Comparison of ENCODE assay signal across 13 cellular contexts in genomic region chr3:99885085-99885484, GRCh38.
A peak's percentile ranks its signal among the peaks of the same experiment; 100 is the strongest.
DNase-seq lines count a peak whose midpoint lies in the region; ATAC-seq, FAIRE-seq and TF ChIP-seq lines count a peak whose summit lies in the region.
"Had no signal": no experiment of that assay in that cellular context is flagged by ENCODE, and none has a peak within 500 bp of the region (broad histone marks: within the 10 kb centered on the region; RNA-seq: fewer than 3 reads in every experiment).

No MANE protein-coding gene starts in this region.

- TF ChIP-seq CTCF in A549 (IDR thresholded peaks at IDR 0.05) (no peak), endothelial cell of umbilical vein (IDR thresholded peaks at IDR 0.05; ENCODE audit: extremely low read depth in 1 of 2, insufficient read depth in 1 of 2, low read depth in 1 of 2, low read length in 2 of 2) (no peak), HFFc6 (IDR thresholded peaks at IDR 0.05) (no peak), osteocyte (IDR thresholded peaks at IDR 0.05) (no peak)

- DNase-seq in activated CD4-positive, alpha-beta T cell treated with anti-CD3 and anti-CD28 coated beads, Interleukin-2, amount 10 ng/mL, durations not matched to agents 24 days and 14 days, result no peak
- DNase-seq in activated CD4-positive, alpha-beta T cell treated with anti-CD3 and anti-CD28 coated beads for 36 hours, result no peak
- DNase-seq in A549 (ENCODE audit: low read depth in 1 of 2, low spot score in 1 of 2) (no peak), endothelial cell of umbilical vein (ENCODE audit: low read depth, low spot score) (no peak), mesendoderm (no peak), SHP77 (lab: John Stamatoyannopoulos, UW) (no peak), HFFc6 (no peak), osteocyte (ENCODE audit: extremely low spot score, unreplicated experiment) (no peak)
- DNase-seq: AML-193; CD8-positive, alpha-beta memory T cell had no signal

- H3K56ac ChIP-seq in mesendoderm (ENCODE audit: low read length), result no peak overlapping the region

- H2AK5ac ChIP-seq in mesendoderm (ENCODE audit: low read length), result no peak overlapping the region

- H3K9me3 ChIP-seq in A549, result no peaks in the 10 kb centered on the region
- no peaks in the 10 kb centered on the region for H3K9me3 ChIP-seq in endothelial cell of umbilical vein (replicated peaks; ENCODE audit: control insufficient read depth, insufficient read depth, low read length)
- H3K9me3 ChIP-seq: BLaER1 had no signal

- no peak for TF ChIP-seq RAD21 in A549 (conservative IDR thresholded peaks at IDR 0.05 in 1 of 2, IDR thresholded peaks at IDR 0.05 in 1 of 2)

- H3K4ac ChIP-seq in mesendoderm (ENCODE audit: low read depth, low read length), result no peak overlapping the region

- H3K27ac ChIP-seq in A549 (no peak overlapping the region), endothelial cell of umbilical vein (ENCODE audit: insufficient read depth, low read depth, low read length) (peak overlapping the region; percentile 49), mesendoderm (ENCODE audit: low read depth, low read length) (no peak overlapping the region)
- H3K27ac ChIP-seq: 22Rv1, BLaER1 had no signal

- H3K18ac ChIP-seq in mesendoderm (ENCODE audit: low read length), result no peak overlapping the region

- peak overlapping the region; percentile 36 for H2BK15ac ChIP-seq in mesendoderm (replicated peaks; ENCODE audit: low read depth)

- no peak overlapping the region for H3K23ac ChIP-seq in mesendoderm (ENCODE audit: low read length)

- POLR2A ChIA-PET in activated CD4-positive, alpha-beta T cell treated with anti-CD3 and anti-CD28 coated beads for 36 hours (lab: Charles Lee), result no interaction called here
- POLR2A ChIA-PET in A549 (lab: Yijun Ruan, JAX), result no interaction called here
- POLR2A ChIA-PET in endothelial cell of umbilical vein (lab: Charles Lee), result no interaction called here

- peaks cover 19% of the 10 kb centered on the region for H3K4me1 Mint-ChIP-seq in activated CD4-positive, alpha-beta T cell treated with anti-CD3 and anti-CD28 coated beads, Interleukin-2, amount 10 ng/mL, durations not matched to agents 24 days and 14 days
- H3K4me1 Mint-ChIP-seq in activated CD4-positive, alpha-beta T cell treated with anti-CD3 and anti-CD28 coated beads for 36 hours, result peaks cover 19% of the 10 kb centered on the region
- H3K4me1 Mint-ChIP-seq in HFFc6 (ENCODE audit: low read depth) (peaks cover 9% of the 10 kb centered on the region), osteocyte (ENCODE audit: unreplicated experiment) (peaks cover 4% of the 10 kb centered on the region)

- no peak overlapping the region for H2BK5ac ChIP-seq in mesendoderm (ENCODE audit: low read length)

- CTCF ChIA-PET in activated CD4-positive, alpha-beta T cell treated with anti-CD3 and anti-CD28 coated beads for 36 hours (lab: Charles Lee), result no interaction called here
- CTCF ChIA-PET in A549 (lab: Yijun Ruan, JAX), result interaction anchor here (1.1 kb wide), 1 partner anchor 42 kb away, joined by 3 read pairs; no protein-coding TSS in a partner anchor
- CTCF ChIA-PET in endothelial cell of umbilical vein (lab: Charles Lee), result interaction anchor here (0.8 to 2.5 kb wide), 7 partner anchors 9 to 369 kb away, joined by 3 to 10 read pairs (median 4); no protein-coding TSS in a partner anchor

- H3K27ac Mint-ChIP-seq in activated CD4-positive, alpha-beta T cell treated with anti-CD3 and anti-CD28 coated beads, Interleukin-2, amount 10 ng/mL, durations not matched to agents 24 days and 14 days, result no peak overlapping the region
- H3K27ac Mint-ChIP-seq in activated CD4-positive, alpha-beta T cell treated with anti-CD3 and anti-CD28 coated beads for 36 hours, result no peak overlapping the region
- no peak overlapping the region for H3K27ac Mint-ChIP-seq in HFFc6
- no peak overlapping the region for H3K27ac Mint-ChIP-seq in osteocyte (ENCODE audit: unreplicated experiment)

- BruUV-seq in endothelial cell of umbilical vein (replicated peaks; lab: Mats Ljungman, UMichigan), result no TSS peak

- H2AFZ ChIP-seq in endothelial cell of umbilical vein (ENCODE audit: low read depth, low read length), result no peak overlapping the region

- peaks cover 1% of the 10 kb centered on the region for H3K79me1 ChIP-seq in mesendoderm (ENCODE audit: low read length)

- no peak for TF ChIP-seq POLR2A in A549 (IDR thresholded peaks at IDR 0.05; ENCODE audit: low read length)
- TF ChIP-seq POLR2A in endothelial cell of umbilical vein (IDR thresholded peaks at IDR 0.05; ENCODE audit: low read depth, low read length), result no peak

- H3K9ac ChIP-seq in endothelial cell of umbilical vein (replicated peaks; ENCODE audit: extremely low read depth, insufficient read depth, low read length) (no peak overlapping the region), mesendoderm (ENCODE audit: low read length) (no peak overlapping the region)
- H3K9ac ChIP-seq: BLaER1 had no signal

- 90% methylated on average over 1 of the region's 1 CpG for WGBS in A549 (ENCODE audit: missing lambda C conversion rate)
- no CpG with 5 or more reads among the region's 1 CpG for WGBS in mesendoderm (ENCODE audit: extremely low coverage, insufficient coverage, low lambda C conversion rate)

- H3K36me3 ChIP-seq in endothelial cell of umbilical vein (ENCODE audit: control insufficient read depth in 2 of 2, extremely low read depth in 1 of 2, insufficient read depth in 2 of 2, low read length in 2 of 2) (no peaks in the 10 kb centered on the region), mesendoderm (ENCODE audit: control insufficient read depth, insufficient read depth, low read length) (no peaks in the 10 kb centered on the region)
- H3K36me3 ChIP-seq: BLaER1 had no signal

- H3K4me1 ChIP-seq in A549 (no peaks in the 10 kb centered on the region), endothelial cell of umbilical vein (ENCODE audit: control insufficient read depth, extremely low read depth, insufficient read depth, low read length) (peaks cover 33% of the 10 kb centered on the region), mesendoderm (ENCODE audit: control insufficient read depth, low read depth, low read length) (peaks cover 11% of the 10 kb centered on the region)
- H3K4me1 ChIP-seq: BLaER1 had no signal

- no peak overlapping the region for H4K8ac ChIP-seq in mesendoderm (ENCODE audit: low read depth, low read length)

- peaks cover 7% of the 10 kb centered on the region for H3K36me3 Mint-ChIP-seq in activated CD4-positive, alpha-beta T cell treated with anti-CD3 and anti-CD28 coated beads, Interleukin-2, amount 10 ng/mL, durations not matched to agents 24 days and 14 days (ENCODE audit: low read depth)
- peaks cover 2% of the 10 kb centered on the region for H3K36me3 Mint-ChIP-seq in activated CD4-positive, alpha-beta T cell treated with anti-CD3 and anti-CD28 coated beads for 36 hours (ENCODE audit: low read depth)
- H3K36me3 Mint-ChIP-seq in HFFc6 (ENCODE audit: low read depth) (peaks cover 5% of the 10 kb centered on the region; the same call in 1 of the 2 replicates), osteocyte (ENCODE audit: unreplicated experiment) (peaks cover 6% of the 10 kb centered on the region)

- H3K79me2 ChIP-seq in endothelial cell of umbilical vein (ENCODE audit: control insufficient read depth, insufficient read depth, low read length) (no peaks in the 10 kb centered on the region), mesendoderm (ENCODE audit: control insufficient read depth, insufficient read depth, low read length) (no peaks in the 10 kb centered on the region)

- dilution Hi-C loops in endothelial cell of umbilical vein (cut with MboI; ENCODE audit: extremely low pct_ligation_motif_present, low sequenced_read_pairs), result no loop called here

- intact Hi-C loops in activated CD4-positive, alpha-beta T cell treated with anti-CD3 and anti-CD28 coated beads, Interleukin-2, amount 10 ng/mL, durations not matched to agents 24 days and 14 days (cut with micrococcal nuclease), result no loop called here
- intact Hi-C loops in activated CD4-positive, alpha-beta T cell treated with anti-CD3 and anti-CD28 coated beads for 36 hours (cut with DNase I, micrococcal nuclease), result no loop called here
- intact Hi-C loops in endothelial cell of umbilical vein (cut with micrococcal nuclease), result no loop called here

- H4K20me1 ChIP-seq in endothelial cell of umbilical vein (replicated peaks; ENCODE audit: control insufficient read depth, extremely low read depth, insufficient read depth, low read length), result no peaks in the 10 kb centered on the region

- H3K9me1 ChIP-seq in endothelial cell of umbilical vein (replicated peaks; ENCODE audit: control insufficient read depth, extremely low read depth, insufficient read depth, low read length), result no peaks in the 10 kb centered on the region

- peak overlapping the region; percentile 42 for H3K4me3 Mint-ChIP-seq in activated CD4-positive, alpha-beta T cell treated with anti-CD3 and anti-CD28 coated beads, Interleukin-2, amount 10 ng/mL, durations not matched to agents 24 days and 14 days
- H3K4me3 Mint-ChIP-seq in activated CD4-positive, alpha-beta T cell treated with anti-CD3 and anti-CD28 coated beads for 36 hours, result no peak overlapping the region
- no peak overlapping the region for H3K4me3 Mint-ChIP-seq in HFFc6
- H3K4me3 Mint-ChIP-seq in osteocyte (ENCODE audit: unreplicated experiment), result no peak overlapping the region

- no peak overlapping the region for H4K5ac ChIP-seq in mesendoderm (ENCODE audit: low read length)

- no peaks in the 10 kb centered on the region for H3K9me3 Mint-ChIP-seq in activated CD4-positive, alpha-beta T cell treated with anti-CD3 and anti-CD28 coated beads, Interleukin-2, amount 10 ng/mL, durations not matched to agents 24 days and 14 days
- H3K9me3 Mint-ChIP-seq in activated CD4-positive, alpha-beta T cell treated with anti-CD3 and anti-CD28 coated beads for 36 hours (ENCODE audit: low read depth), result no peaks in the 10 kb centered on the region
- H3K9me3 Mint-ChIP-seq in HFFc6 (no peaks in the 10 kb centered on the region), osteocyte (ENCODE audit: unreplicated experiment) (peaks cover 2% of the 10 kb centered on the region)
- H3K9me3 Mint-ChIP-seq: CD8-positive, alpha-beta memory T cell had no signal

- H3K27me3 Mint-ChIP-seq in activated CD4-positive, alpha-beta T cell treated with anti-CD3 and anti-CD28 coated beads, Interleukin-2, amount 10 ng/mL, durations not matched to agents 24 days and 14 days, result no peaks in the 10 kb centered on the region
- H3K27me3 Mint-ChIP-seq in activated CD4-positive, alpha-beta T cell treated with anti-CD3 and anti-CD28 coated beads for 36 hours, result no peaks in the 10 kb centered on the region
- no peaks in the 10 kb centered on the region; the same call in 1 of the 2 replicates for H3K27me3 Mint-ChIP-seq in HFFc6 (ENCODE audit: insufficient read depth)
- H3K27me3 Mint-ChIP-seq in osteocyte (ENCODE audit: unreplicated experiment), result no peaks in the 10 kb centered on the region
- H3K27me3 Mint-ChIP-seq: CD8-positive, alpha-beta memory T cell had no signal

- H3K27me3 ChIP-seq in endothelial cell of umbilical vein (ENCODE audit: control insufficient read depth in 2 of 2, insufficient read depth in 2 of 2, low read length in 2 of 2), result no peaks in the 10 kb centered on the region
- no peaks in the 10 kb centered on the region for H3K27me3 ChIP-seq in mesendoderm (ENCODE audit: insufficient read depth, low read length, poor library complexity)
- H3K27me3 ChIP-seq: BLaER1 had no signal

- no peak for ATAC-seq in activated CD4-positive, alpha-beta T cell treated with anti-CD3 and anti-CD28 coated beads for 36 hours
- no peak for ATAC-seq in A549
- ATAC-seq: HCT116 had no signal

- no peak overlapping the region for H3K4me3 ChIP-seq in A549
- H3K4me3 ChIP-seq in endothelial cell of umbilical vein (replicated peaks in 1 of 3; ENCODE audit: insufficient read depth in 1 of 3, low read depth in 1 of 3, low read length in 3 of 3), result no peak overlapping the region
- no peak overlapping the region for H3K4me3 ChIP-seq in mesendoderm (ENCODE audit: low read length)
- H3K4me3 ChIP-seq: BLaER1 had no signal

- no peak for TF ChIP-seq EP300 in A549 (IDR thresholded peaks at IDR 0.05)

- H2BK120ac ChIP-seq in mesendoderm (ENCODE audit: low read depth, low read length), result no peak overlapping the region

- no peak overlapping the region for H3K4me2 ChIP-seq in A549
- peak overlapping the region; percentile 90 for H3K4me2 ChIP-seq in endothelial cell of umbilical vein (ENCODE audit: insufficient read depth, low read length)
- H3K4me2 ChIP-seq in mesendoderm (ENCODE audit: low read length), result no peak overlapping the region
- H3K4me2 ChIP-seq: BLaER1 had no signal

- FAIRE-seq in A549 (lab: Jason Lieb, UNC) (peak; percentile 7), endothelial cell of umbilical vein (lab: Jason Lieb, UNC) (no peak)
